In the genomic region with DNA sequence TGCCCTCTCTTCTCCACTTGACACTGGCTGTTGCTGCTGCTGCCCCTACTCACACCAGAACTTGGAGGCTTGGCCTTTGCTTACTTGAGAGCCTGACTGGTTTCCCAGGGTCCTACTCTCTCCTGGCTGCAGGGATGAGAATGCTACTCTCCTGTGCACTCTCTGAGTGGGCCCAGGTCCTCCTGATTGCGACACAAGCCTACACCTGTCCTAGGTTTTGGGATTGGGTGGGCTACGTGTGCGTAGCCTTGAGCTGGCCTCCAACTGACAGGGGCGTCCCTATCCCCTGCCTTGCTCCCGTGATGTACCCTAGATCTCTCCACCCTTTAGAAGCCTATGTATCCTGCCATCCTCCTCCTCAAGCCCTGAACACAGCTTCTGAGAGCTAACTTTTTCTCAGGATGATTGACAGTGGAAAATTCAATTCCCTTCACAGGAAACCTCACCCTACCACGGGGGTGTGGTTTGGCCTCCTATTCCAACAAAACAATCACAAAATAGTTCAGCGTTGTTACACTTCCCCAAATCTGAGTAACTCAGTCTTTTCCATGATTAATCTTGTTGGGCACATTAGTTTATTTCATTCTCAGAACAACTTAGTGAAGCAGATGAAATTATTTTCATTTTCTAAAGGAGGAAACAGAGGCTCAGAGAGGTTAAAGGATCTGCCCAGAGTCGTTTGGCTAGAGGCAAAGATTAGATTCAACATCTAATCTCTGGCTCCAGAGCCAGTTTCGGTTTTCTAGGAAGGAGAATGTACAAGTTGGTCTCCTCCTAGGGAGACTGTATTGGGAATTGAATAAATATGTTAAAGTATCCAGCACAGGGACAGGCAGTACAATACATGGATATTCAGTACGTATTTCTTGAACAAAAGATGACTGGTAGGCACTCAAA, we compare ENCODE assay signal across 1 cellular context.
TF ChIP-seq lines count a peak whose summit lies in the region.

No MANE protein-coding gene starts in this region.

TF ChIP-seq in HepG2, 621 proteins besides CTCF, POLR2A, EP300 and RAD21:
- TF ChIP-seq CEBPB (IDR thresholded peaks at IDR 0.05; ENCODE audit: borderline replicate concordance, low read depth, low read length), result 0 out of 2 replicates have a peak, but pooled peaks have one; percentile 19
- no peak for TF ChIP-seq ZNF142 (CRISPR knock-in tag; IDR thresholded peaks at IDR 0.05)
